Comparison of ENCODE assay signal across 8 cellular contexts in genomic region chr16:21626659-21627277, GRCh38. TPM values are rescaled to one million over a fixed set of nuclear protein-coding genes. Genes with fewer than 3 reads are reported as not detected.
A peak's percentile ranks its signal among the peaks of the same experiment; 100 is the strongest.
DNase-seq lines count a peak whose midpoint lies in the region; ATAC-seq and TF ChIP-seq lines count a peak whose summit lies in the region.
"Had no signal": no experiment of that assay in that cellular context is flagged by ENCODE, and none has a peak within 500 bp of the region (broad histone marks: within the 10 kb centered on the region; RNA-seq: fewer than 3 reads in every experiment).

No MANE protein-coding gene starts in this region.

- DNase-seq in HFF-Myc (ENCODE audit: extremely low read depth, low read depth), result peak; percentile 92
- DNase-seq in esophagus squamous epithelium (lab: John Stamatoyannopoulos, UW), result no peak
- no peak for DNase-seq in sciatic nerve (ENCODE audit: low spot score)
- DNase-seq: right cardiac atrium had no signal

- H3K9me3 ChIP-seq in esophagus squamous epithelium, result no peaks in the 10 kb centered on the region
- H3K9me3 ChIP-seq in gastroesophageal sphincter, result no peaks in the 10 kb centered on the region

- H3K27me3 ChIP-seq in esophagus squamous epithelium, result no peaks in the 10 kb centered on the region
- no peaks in the 10 kb centered on the region for H3K27me3 ChIP-seq in gastroesophageal sphincter

- ATAC-seq in SK-N-SH treated with all-trans-retinoic acid at 6 μM for 48 hours (peak; percentile 96), sciatic nerve (peak; percentile 94), gastroesophageal sphincter (no peak), HG03565 (IDR thresholded peaks at IDR 0.05; ENCODE audit: unreplicated experiment) (no peak), HG03432 (IDR thresholded peaks at IDR 0.05; ENCODE audit: unreplicated experiment) (no peak)

- no peak for TF ChIP-seq EP300 in gastroesophageal sphincter (IDR thresholded peaks at IDR 0.05)

- peak overlapping the region; percentile 10 to 55 (median 32) for H3K27ac ChIP-seq in esophagus squamous epithelium
- H3K27ac ChIP-seq in gastroesophageal sphincter, result no peak overlapping the region

- 37 to 49% methylated on average over 6 of the region's 6 CpGs for WGBS in esophagus squamous epithelium, 2 donors
- WGBS in gastroesophageal sphincter (ENCODE audit: low coverage in 1 of 2), 2 donors, result 35 to 48% methylated on average over 6 of the region's 6 CpGs

- no peak for TF ChIP-seq POLR2A in esophagus squamous epithelium (IDR thresholded peaks at IDR 0.05)
- no peak for TF ChIP-seq POLR2A in gastroesophageal sphincter (IDR thresholded peaks at IDR 0.05)

- H3K4me3 ChIP-seq in HFF-Myc (replicated peaks; ENCODE audit: low read depth, low read length) (no peak overlapping the region; the same call in 1 of the 2 replicates), esophagus squamous epithelium (no peak overlapping the region), gastroesophageal sphincter (no peak overlapping the region)

- TF ChIP-seq CTCF in HFF-Myc (IDR thresholded peaks at IDR 0.05; ENCODE audit: low read depth, low read length, missing control alignments) (no peak), esophagus squamous epithelium (IDR thresholded peaks at IDR 0.05) (peak in 1 of 6 experiments; percentile 3), gastroesophageal sphincter (IDR thresholded peaks at IDR 0.05) (no peak)

- intact Hi-C loops in esophagus squamous epithelium (cut with DNase I) (no loop called here), sciatic nerve (cut with DNase I) (no loop called here)

- H3K36me3 ChIP-seq in esophagus squamous epithelium (peaks cover 8 to 81% (median 12%) of the 10 kb centered on the region in 3 donors), gastroesophageal sphincter (peaks cover 0 to 63% of the 10 kb centered on the region in 2 donors)

- H3K4me1 ChIP-seq in esophagus squamous epithelium (peaks cover 6 to 45% (median 19%) of the 10 kb centered on the region in 3 donors), gastroesophageal sphincter (peaks cover 0 to 8% (median 0%) of the 10 kb centered on the region in 3 donors)

TF ChIP-seq in SK-N-SH treated with all-trans-retinoic acid at 6 μM for 48 hours, 23 proteins besides CTCF, POLR2A, EP300 and RAD21 (continues in another document):
- TF ChIP-seq ISL1 (CRISPR knock-in tag; IDR thresholded peaks at IDR 0.05) (peak; percentile 92), ZNF8 (CRISPR knock-in tag; IDR thresholded peaks at IDR 0.05) (no peak), SNAI2 (CRISPR knock-in tag; IDR thresholded peaks at IDR 0.05) (no peak), ZFP30 (CRISPR knock-in tag; IDR thresholded peaks at IDR 0.05) (no peak), CSRNP3 (CRISPR knock-in tag; IDR thresholded peaks at IDR 0.05) (no peak), TCF4 (CRISPR knock-in tag; IDR thresholded peaks at IDR 0.05; ENCODE audit: borderline replicate concordance) (peak; percentile 95), ARNTL (CRISPR knock-in tag; IDR thresholded peaks at IDR 0.05; ENCODE audit: borderline replicate concordance, low read depth) (no peak), TSHZ2 (CRISPR knock-in tag; IDR thresholded peaks at IDR 0.05) (peak; percentile 27; the same call in 1 of the 2 replicates), ZNF70 (CRISPR knock-in tag; IDR thresholded peaks at IDR 0.05) (peak; percentile 97), OSR1 (CRISPR knock-in tag; IDR thresholded peaks at IDR 0.05) (no peak), ESRRG (CRISPR knock-in tag; IDR thresholded peaks at IDR 0.05) (no peak), TOX (CRISPR knock-in tag; IDR thresholded peaks at IDR 0.05; ENCODE audit: borderline replicate concordance) (no peak), GLIS3 (CRISPR knock-in tag; IDR thresholded peaks at IDR 0.05) (no peak), ZC3H10 (CRISPR knock-in tag; IDR thresholded peaks at IDR 0.05) (no peak), PPARA (CRISPR knock-in tag; IDR thresholded peaks at IDR 0.05; ENCODE audit: borderline replicate concordance) (no peak), ZFP3 (CRISPR knock-in tag; IDR thresholded peaks at IDR 0.05) (no peak), RARB (CRISPR knock-in tag; IDR thresholded peaks at IDR 0.05) (peak; percentile 9; the same call in 1 of the 2 replicates)
- TF ChIP-seq, protein P1, sequence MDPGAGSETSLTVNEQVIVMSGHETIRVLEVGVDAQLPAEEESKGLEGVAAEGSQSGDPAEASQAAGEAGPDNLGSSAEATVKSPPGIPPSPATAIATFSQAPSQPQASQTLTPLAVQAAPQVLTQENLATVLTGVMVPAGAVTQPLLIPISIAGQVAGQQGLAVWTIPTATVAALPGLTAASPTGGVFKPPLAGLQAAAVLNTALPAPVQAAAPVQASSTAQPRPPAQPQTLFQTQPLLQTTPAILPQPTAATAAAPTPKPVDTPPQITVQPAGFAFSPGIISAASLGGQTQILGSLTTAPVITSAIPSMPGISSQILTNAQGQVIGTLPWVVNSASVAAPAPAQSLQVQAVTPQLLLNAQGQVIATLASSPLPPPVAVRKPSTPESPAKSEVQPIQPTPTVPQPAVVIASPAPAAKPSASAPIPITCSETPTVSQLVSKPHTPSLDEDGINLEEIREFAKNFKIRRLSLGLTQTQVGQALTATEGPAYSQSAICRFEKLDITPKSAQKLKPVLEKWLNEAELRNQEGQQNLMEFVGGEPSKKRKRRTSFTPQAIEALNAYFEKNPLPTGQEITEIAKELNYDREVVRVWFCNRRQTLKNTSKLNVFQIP (CRISPR knock-in tag; IDR thresholded peaks at IDR 0.05; ENCODE audit: borderline replicate concordance, low read depth), result no peak
- TF ChIP-seq, protein P2, sequence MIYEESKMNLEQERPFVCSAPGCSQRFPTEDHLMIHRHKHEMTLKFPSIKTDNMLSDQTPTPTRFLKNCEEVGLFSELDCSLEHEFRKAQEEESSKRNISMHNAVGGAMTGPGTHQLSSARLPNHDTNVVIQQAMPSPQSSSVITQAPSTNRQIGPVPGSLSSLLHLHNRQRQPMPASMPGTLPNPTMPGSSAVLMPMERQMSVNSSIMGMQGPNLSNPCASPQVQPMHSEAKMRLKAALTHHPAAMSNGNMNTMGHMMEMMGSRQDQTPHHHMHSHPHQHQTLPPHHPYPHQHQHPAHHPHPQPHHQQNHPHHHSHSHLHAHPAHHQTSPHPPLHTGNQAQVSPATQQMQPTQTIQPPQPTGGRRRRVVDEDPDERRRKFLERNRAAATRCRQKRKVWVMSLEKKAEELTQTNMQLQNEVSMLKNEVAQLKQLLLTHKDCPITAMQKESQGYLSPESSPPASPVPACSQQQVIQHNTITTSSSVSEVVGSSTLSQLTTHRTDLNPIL (CRISPR knock-in tag; IDR thresholded peaks at IDR 0.05; ENCODE audit: low read depth), result no peak

RNA-seq across cellular contexts. Expression of gene IGSF6, which starts 25.6 kb away (rescaled TPM):
- total RNA-seq in esophagus squamous epithelium (1 to 10 TPM in 2 of 4 donors, under 1 TPM in 2; 0.18 to 3.6 (median 1.3) TPM), sciatic nerve (9.1 TPM), gastroesophageal sphincter (1 to 10 TPM in 2 of 4 donors, under 1 TPM in 1, not detected in 1; 0.62 to 5.0 (median 1.4) TPM)

RNA-seq across cellular contexts. Expression of gene METTL9, which starts 27.4 kb away (rescaled TPM):
- total RNA-seq in esophagus squamous epithelium (100 to 1,000 TPM in 3 of 4 donors, 10 to 100 TPM in 1; 82.3 to 169 (median 140) TPM), sciatic nerve (80.1 TPM), gastroesophageal sphincter (100 to 1,000 TPM in 3 of 4 donors, 10 to 100 TPM in 1; 97.0 to 118 (median 108) TPM)

RNA-seq across cellular contexts. Expression of gene OTOA, which starts 37.0 kb away (rescaled TPM):
- total RNA-seq in esophagus squamous epithelium (under 1 TPM in 2 of 4 donors, not detected in 2; 0.11 to 0.38 TPM), sciatic nerve (0.31 TPM), gastroesophageal sphincter (under 1 TPM in 1 of 4 donors, not detected in 3; 0.54 TPM)
- total RNA-seq: right cardiac atrium had no signal

Comparison
In these comparisons a context has a peak if more than half of its experiments do, and no peak if none do; other contexts are left out.
1. ATAC-seq: peak in SK-N-SH treated with all-trans-retinoic acid at 6 μM for 48 hours (single experiment) and sciatic nerve (single experiment); none in gastroesophageal sphincter (single experiment), HG03565 (single experiment) and HG03432 (single experiment).
2. H3K27ac ChIP-seq: peak in esophagus squamous epithelium (4 of 4); none in gastroesophageal sphincter (0 of 4).